ENCODE assay signal across 1 cellular context in the genomic region with DNA sequence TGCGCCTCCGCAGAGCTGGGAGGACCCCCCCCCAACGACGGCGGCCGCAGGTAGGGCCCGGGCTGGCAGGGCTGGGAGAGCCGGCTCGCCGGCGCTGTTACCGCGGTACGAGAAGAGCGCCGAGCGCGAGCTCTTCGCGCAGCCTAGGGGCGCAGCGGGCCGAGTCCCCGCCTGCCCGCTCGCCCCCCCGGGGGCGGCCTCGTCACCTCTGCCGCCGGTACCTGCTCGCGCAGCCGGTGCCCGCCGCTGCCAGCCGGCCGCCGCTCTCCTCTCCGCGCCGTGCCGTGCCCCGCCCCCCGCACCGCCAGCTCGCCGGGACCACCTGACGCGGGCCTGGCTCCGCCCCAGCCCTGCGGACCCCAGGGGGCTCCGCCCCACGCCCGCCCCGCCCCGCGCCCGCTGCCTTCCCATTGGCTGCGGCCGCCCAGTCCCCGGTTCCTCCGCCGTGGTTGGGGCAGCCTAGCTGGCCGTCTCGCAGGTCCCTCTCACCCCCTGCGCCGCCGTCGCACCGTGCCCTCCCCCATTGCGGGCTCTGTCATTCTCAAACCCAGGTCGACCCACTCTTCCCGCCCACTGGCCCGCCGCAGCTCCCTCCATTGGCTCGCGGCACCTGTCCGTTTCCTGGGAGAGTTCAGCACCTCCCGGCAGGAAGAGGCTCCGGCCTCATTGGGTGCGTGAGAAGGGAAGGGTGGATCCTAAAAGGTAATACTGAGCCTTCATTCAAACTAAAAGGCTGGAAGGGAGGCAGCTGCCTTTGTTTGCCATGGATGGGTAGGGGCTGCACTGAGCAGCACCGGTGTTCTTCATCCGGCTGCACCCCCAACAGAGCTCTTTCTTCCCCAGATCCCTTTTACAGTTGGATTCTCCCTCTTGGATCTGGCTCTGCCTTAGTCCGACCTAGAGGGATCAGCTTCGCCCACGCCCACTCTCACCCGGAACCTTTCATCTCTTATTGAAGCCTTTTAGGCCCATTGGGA.
TF ChIP-seq lines count a peak whose summit lies in the region.

A gene (minus strand): TSS at position 276 of the 977 bp plus-strand sequence. CDS start 342 bp downstream, outside the sequence.

TF ChIP-seq in A549, 52 proteins besides CTCF, POLR2A, EP300 and RAD21 (continued from another document):
- TF ChIP-seq, protein P1, sequence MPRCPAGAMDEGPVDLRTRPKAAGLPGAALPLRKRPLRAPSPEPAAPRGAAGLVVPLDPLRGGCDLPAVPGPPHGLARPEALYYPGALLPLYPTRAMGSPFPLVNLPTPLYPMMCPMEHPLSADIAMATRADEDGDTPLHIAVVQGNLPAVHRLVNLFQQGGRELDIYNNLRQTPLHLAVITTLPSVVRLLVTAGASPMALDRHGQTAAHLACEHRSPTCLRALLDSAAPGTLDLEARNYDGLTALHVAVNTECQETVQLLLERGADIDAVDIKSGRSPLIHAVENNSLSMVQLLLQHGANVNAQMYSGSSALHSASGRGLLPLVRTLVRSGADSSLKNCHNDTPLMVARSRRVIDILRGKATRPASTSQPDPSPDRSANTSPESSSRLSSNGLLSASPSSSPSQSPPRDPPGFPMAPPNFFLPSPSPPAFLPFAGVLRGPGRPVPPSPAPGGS (IDR thresholded peaks at IDR 0.05) = 0 out of 3 replicates have a peak, but pooled peaks have one; percentile 16
- TF ChIP-seq CBX2 (IDR thresholded peaks at IDR 0.05; ENCODE audit: borderline replicate concordance, low read depth) (no peak), MAZ (IDR thresholded peaks at IDR 0.05; ENCODE audit: borderline replicate concordance, low read depth, low read length) (no peak), CEBPB (IDR thresholded peaks at IDR 0.05) (no peak), TFCP2L1 (CRISPR knock-in tag; IDR thresholded peaks at IDR 0.05) (no peak), KDM5A (IDR thresholded peaks at IDR 0.05) (no peak), ZC3H11A (IDR thresholded peaks at IDR 0.05) (no peak), ESRRA (IDR thresholded peaks at IDR 0.05; ENCODE audit: borderline replicate concordance, low read length) (no peak), PHF8 (IDR thresholded peaks at IDR 0.05; ENCODE audit: borderline replicate concordance, low read depth) (no peak)
- TF ChIP-seq, protein P2, sequence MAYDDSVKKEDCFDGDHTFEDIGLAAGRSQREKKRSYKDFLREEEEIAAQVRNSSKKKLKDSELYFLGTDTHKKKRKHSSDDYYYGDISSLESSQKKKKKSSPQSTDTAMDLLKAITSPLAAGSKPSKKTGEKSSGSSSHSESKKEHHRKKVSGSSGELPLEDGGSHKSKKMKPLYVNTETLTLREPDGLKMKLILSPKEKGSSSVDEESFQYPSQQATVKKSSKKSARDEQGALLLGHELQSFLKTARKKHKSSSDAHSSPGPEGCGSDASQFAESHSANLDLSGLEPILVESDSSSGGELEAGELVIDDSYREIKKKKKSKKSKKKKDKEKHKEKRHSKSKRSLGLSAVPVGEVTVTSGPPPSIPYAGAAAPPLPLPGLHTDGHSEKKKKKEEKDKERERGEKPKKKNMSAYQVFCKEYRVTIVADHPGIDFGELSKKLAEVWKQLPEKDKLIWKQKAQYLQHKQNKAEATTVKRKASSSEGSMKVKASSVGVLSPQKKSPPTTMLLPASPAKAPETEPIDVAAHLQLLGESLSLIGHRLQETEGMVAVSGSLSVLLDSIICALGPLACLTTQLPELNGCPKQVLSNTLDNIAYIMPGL (CRISPR knock-in tag; IDR thresholded peaks at IDR 0.05; ENCODE audit: borderline replicate concordance) = no peak
TF ChIP-seq in A549: peak in this region for 5.
